In genomic region chr1:45765999-45766792, GRCh38 we compare ENCODE assay signal across 22 cellular contexts.
"Had no signal": no experiment of that assay in that cellular context is flagged by ENCODE, and none has a peak within 500 bp of the region (broad histone marks: within the 10 kb centered on the region; RNA-seq: fewer than 3 reads in every experiment).

No MANE protein-coding gene starts in this region.

- H3K4me1 Mint-ChIP-seq: activated CD4-positive, alpha-beta T cell treated with anti-CD3 and anti-CD28 coated beads, Interleukin-2, amount 10 ng/mL, durations not matched to agents 24 days and 14 days; activated naive CD4-positive, alpha-beta T cell treated with anti-CD3 and anti-CD28 coated beads, Interleukin-2, amount 10 ng/mL, durations not matched to agents 7 days and 5 days; activated naive CD8-positive, alpha-beta T cell treated with anti-CD3 and anti-CD28 coated beads, Interleukin-2, amount 50 U/mL, for 24 hours; immature natural killer cell; memory B cell; neural crest cell had no signal

- H3K4me1 ChIP-seq: right atrium auricular region, vagina had no signal

- H3K4me3 Mint-ChIP-seq: activated CD4-positive, alpha-beta T cell treated with anti-CD3 and anti-CD28 coated beads, Interleukin-2, amount 10 ng/mL, durations not matched to agents 24 days and 14 days; activated naive CD4-positive, alpha-beta T cell treated with anti-CD3 and anti-CD28 coated beads, Interleukin-2, amount 10 ng/mL, durations not matched to agents 7 days and 5 days; activated naive CD8-positive, alpha-beta T cell treated with anti-CD3 and anti-CD28 coated beads, Interleukin-2, amount 50 U/mL, for 24 hours; immature natural killer cell; memory B cell; neural crest cell; stimulated activated naive CD8-positive, alpha-beta T cell treated with anti-CD3 and anti-CD28 coated beads, Interleukin-15, Interleukin-2, amounts not matched to agents 100 ng/mL and 50 ng/mL, for 24 hours had no signal

- ATAC-seq: activated naive CD8-positive, alpha-beta T cell treated with anti-CD3 and anti-CD28 coated beads, Interleukin-2, amount 50 U/mL, for 24 hours had no signal

- H3K27ac Mint-ChIP-seq: activated CD4-positive, alpha-beta T cell treated with anti-CD3 and anti-CD28 coated beads, Interleukin-2, amount 10 ng/mL, durations not matched to agents 24 days and 14 days; activated naive CD4-positive, alpha-beta T cell treated with anti-CD3 and anti-CD28 coated beads, Interleukin-2, amount 10 ng/mL, durations not matched to agents 7 days and 5 days; activated naive CD8-positive, alpha-beta T cell treated with anti-CD3 and anti-CD28 coated beads, Interleukin-2, amount 50 U/mL, for 24 hours; immature natural killer cell; memory B cell; stimulated activated naive CD8-positive, alpha-beta T cell treated with anti-CD3 and anti-CD28 coated beads, Interleukin-15, Interleukin-2, amounts not matched to agents 100 ng/mL and 50 ng/mL, for 24 hours had no signal

- H3K36me3 Mint-ChIP-seq: activated naive CD4-positive, alpha-beta T cell treated with anti-CD3 and anti-CD28 coated beads, Interleukin-2, amount 10 ng/mL, durations not matched to agents 7 days and 5 days; immature natural killer cell; memory B cell had no signal

- H3K36me3 ChIP-seq: brain microvascular endothelial cell, right atrium auricular region, vagina had no signal

- H3K4me3 ChIP-seq: dorsolateral prefrontal cortex, right atrium auricular region, vagina had no signal

- H3K27me3 ChIP-seq: brain microvascular endothelial cell, dorsolateral prefrontal cortex, right atrium auricular region, vagina had no signal

- H3K27me3 Mint-ChIP-seq: activated naive CD8-positive, alpha-beta T cell treated with anti-CD3 and anti-CD28 coated beads, Interleukin-2, amount 50 U/mL, for 24 hours; stimulated activated naive CD8-positive, alpha-beta T cell treated with anti-CD3 and anti-CD28 coated beads, Interleukin-15, Interleukin-2, amounts not matched to agents 100 ng/mL and 50 ng/mL, for 24 hours had no signal

- H3K27ac ChIP-seq: brain microvascular endothelial cell, dorsolateral prefrontal cortex, epithelial cell of prostate, right atrium auricular region, vagina had no signal

- DNase-seq: activated CD4-positive, alpha-beta T cell treated with anti-CD3 and anti-CD28 coated beads, Interleukin-2, amount 10 ng/mL, durations not matched to agents 24 days and 14 days; activated CD8-positive, alpha-beta memory T cell treated with anti-CD3 and anti-CD28 coated beads, Interleukin-2, amount 50 U/mL, for 4 hours; activated effector memory CD4-positive, alpha-beta T cell treated with Interleukin-2 at 50 U/mL for 16 hours; activated naive CD4-positive, alpha-beta T cell treated with anti-CD3 and anti-CD28 coated beads, Interleukin-2, amount 10 ng/mL, durations not matched to agents 7 days and 5 days; activated naive CD8-positive, alpha-beta T cell treated with anti-CD3 and anti-CD28 coated beads, Interleukin-2, amount 50 U/mL, for 24 hours; activated T-cell treated with anti-CD3 and anti-CD28 coated beads, Interleukin-2, amount 50 U/mL, for 48 hours; aorta; central memory CD4-positive, alpha-beta T cell; dorsolateral prefrontal cortex; head of caudate nucleus; immature natural killer cell; small intestine; stimulated activated CD4-positive, alpha-beta T cell treated with anti-CD3 and anti-CD28 coated beads, Interleukin-15, amount 100 ng/mL, for 24 hours; stimulated activated CD4-positive, alpha-beta T cell treated with anti-CD3 and anti-CD28 coated beads, Interleukin-2, amount 100 ng/mL, for 48 hours; trophoblast cell had no signal

- H3K9me3 Mint-ChIP-seq: activated CD4-positive, alpha-beta T cell treated with anti-CD3 and anti-CD28 coated beads, Interleukin-2, amount 10 ng/mL, durations not matched to agents 24 days and 14 days; activated naive CD4-positive, alpha-beta T cell treated with anti-CD3 and anti-CD28 coated beads, Interleukin-2, amount 10 ng/mL, durations not matched to agents 7 days and 5 days; activated naive CD8-positive, alpha-beta T cell treated with anti-CD3 and anti-CD28 coated beads, Interleukin-2, amount 50 U/mL, for 24 hours; immature natural killer cell; memory B cell; neural crest cell; stimulated activated naive CD8-positive, alpha-beta T cell treated with anti-CD3 and anti-CD28 coated beads, Interleukin-15, Interleukin-2, amounts not matched to agents 100 ng/mL and 50 ng/mL, for 24 hours had no signal

- H3K9me3 ChIP-seq: right atrium auricular region, vagina had no signal
